Comparison of ENCODE assay signal across 26 cellular contexts in genomic region chr16:15776572-15776971, GRCh38.
"Had no signal": no experiment of that assay in that cellular context is flagged by ENCODE, and none has a peak within 500 bp of the region (broad histone marks: within the 10 kb centered on the region; RNA-seq: fewer than 3 reads in every experiment).

No MANE protein-coding gene starts in this region.

- FAIRE-seq: islet of Langerhans had no signal

- H3K36me3 ChIP-seq: heart right ventricle, left ventricle myocardium inferior, neural progenitor cell, right atrium auricular region, vagina had no signal

- H3K9me3 ChIP-seq: heart right ventricle, left ventricle myocardium inferior, right atrium auricular region, testis, vagina had no signal

- H3K27ac ChIP-seq: dorsolateral prefrontal cortex, foreskin keratinocyte, heart right ventricle, left ventricle myocardium inferior, neural progenitor cell, parathyroid adenoma, right atrium auricular region, skin epidermis, vagina had no signal

- ATAC-seq: foreskin keratinocyte; left colon; natural killer cell treated with Interleukin-12 subunit alpha and Interleukin-12 subunit beta and Interleukin-15 and Interleukin-18, amount 100 ng/mL, for 72 hours; stimulated activated naive CD8-positive, alpha-beta T cell treated with anti-CD3 and anti-CD28 coated beads, Interleukin-15, amount 100 ng/mL, for 72 hours had no signal

- H3K4me3 ChIP-seq: dorsolateral prefrontal cortex, heart right ventricle, left ventricle myocardium inferior, lung, neural progenitor cell, right atrium auricular region, skin epidermis, testis, vagina had no signal

- DNase-seq: caudate nucleus; cerebellar nuclear complex; dorsolateral prefrontal cortex; effector CD4-positive, alpha-beta T cell; glutamatergic neuron; heart right ventricle; hippocampal formation; kidney glomerular epithelial cell; left colon; left ventricle myocardium inferior; naive B cell; stimulated activated CD4-positive, alpha-beta T cell treated with anti-CD3 and anti-CD28 coated beads, Interleukin-15, amount 100 ng/mL, for 24 hours; stimulated activated CD4-positive, alpha-beta T cell treated with anti-CD3 and anti-CD28 coated beads, Interleukin-2, amount 100 ng/mL, for 48 hours; stimulated activated naive CD4-positive, alpha-beta T cell; stimulated activated naive CD8-positive, alpha-beta T cell treated with anti-CD3 and anti-CD28 coated beads, Interleukin-15, amount 100 ng/mL, for 72 hours; testis; trophoblast cell had no signal

- H3K9ac ChIP-seq: neural progenitor cell, parathyroid adenoma had no signal

- H3K4me1 ChIP-seq: foreskin keratinocyte, heart right ventricle, left ventricle myocardium inferior, neural progenitor cell, parathyroid adenoma, right atrium auricular region, vagina had no signal

- H3K27me3 ChIP-seq: neural progenitor cell, right atrium auricular region, testis, vagina had no signal
